In genomic region chr20:5688431-5688972, GRCh38 we compare ENCODE assay signal across 13 cellular contexts.
DNase-seq lines count a peak whose midpoint lies in the region; ATAC-seq and TF ChIP-seq lines count a peak whose summit lies in the region.
"Had no signal": no experiment of that assay in that cellular context is flagged by ENCODE, and none has a peak within 500 bp of the region (broad histone marks: within the 10 kb centered on the region; RNA-seq: fewer than 3 reads in every experiment).

No MANE protein-coding gene starts in this region.

- peak; percentile 54 for ATAC-seq in Right ventricle myocardium superior (ENCODE audit: poor library complexity)
- ATAC-seq in GM19397 (IDR thresholded peaks at IDR 0.05; ENCODE audit: unreplicated experiment) = no peak
- ATAC-seq in stimulated activated naive CD8-positive, alpha-beta T cell treated with anti-CD3 and anti-CD28 coated beads, Interleukin-15, Interleukin-2, amounts not matched to agents 100 U/mL and 50 U/mL, for 24 hours = no peak
- ATAC-seq: left colon had no signal

- H3K4me2 ChIP-seq in BLaER1 = peak overlapping the region; percentile 17

- no peaks in the 10 kb centered on the region for H3K27me3 ChIP-seq in BLaER1
- H3K27me3 ChIP-seq in neutrophil = no peaks in the 10 kb centered on the region
- H3K27me3 ChIP-seq: brain microvascular endothelial cell had no signal

- TF ChIP-seq CTCF in neutrophil (IDR thresholded peaks at IDR 0.05) = no peak

- H3K9me3 ChIP-seq in BLaER1 (no peaks in the 10 kb centered on the region), neutrophil (no peaks in the 10 kb centered on the region)

- DNase-seq in NCI-H82 (lab: John Stamatoyannopoulos, UW) (peak; percentile 56), Right ventricle myocardium superior (peak; percentile 46), globus pallidus (ENCODE audit: low spot score) (no peak)
- DNase-seq in stimulated activated naive CD8-positive, alpha-beta T cell treated with anti-CD3 and anti-CD28 coated beads, Interleukin-15, Interleukin-2, amounts not matched to agents 100 U/mL and 50 U/mL, for 24 hours = no peak
- no peak for DNase-seq in stimulated activated CD4-positive, alpha-beta T cell treated with anti-CD3 and anti-CD28 coated beads, Interleukin-15, amount 100 ng/mL, for 24 hours
- DNase-seq: brain microvascular endothelial cell; left colon; NCI-H446 treated with DMSO at 0.1 percent for 48 hours; stimulated activated CD4-positive, alpha-beta T cell treated with anti-CD3 and anti-CD28 coated beads, Interleukin-1b, Interleukin-23, amount 100 ng/mL, for 48 hours; T1000 had no signal

- H3K9ac ChIP-seq in BLaER1 = no peak overlapping the region

- H4K20me1 ChIP-seq in BLaER1 = no peaks in the 10 kb centered on the region

- H3K27ac ChIP-seq in BLaER1 = 0 out of 2 replicates have a peak overlapping the region, but pooled peaks have one; percentile 8
- H3K27ac ChIP-seq in neutrophil = peak overlapping the region; percentile 82
- H3K27ac ChIP-seq: brain microvascular endothelial cell had no signal

- H3K36me3 ChIP-seq in BLaER1 = no peaks in the 10 kb centered on the region
- no peaks in the 10 kb centered on the region for H3K36me3 ChIP-seq in neutrophil
- H3K36me3 ChIP-seq: brain microvascular endothelial cell had no signal

- peaks cover 30% of the 10 kb centered on the region for H3K4me1 ChIP-seq in BLaER1
- peaks cover 56 to 62% of the 10 kb centered on the region in 2 experiments for H3K4me1 ChIP-seq in neutrophil (ENCODE audit: control insufficient read depth in 1 of 2, insufficient read depth in 1 of 2, low read depth in 1 of 2, low read length in 1 of 2)

- intact Hi-C loops in Right ventricle myocardium superior (cut with DNase I) = no loop called here

- H3K4me3 ChIP-seq in BLaER1 (no peak overlapping the region), neutrophil (ENCODE audit: low read depth in 1 of 2, low read length in 1 of 2) (peak overlapping the region; percentile 9 to 31)

Comparison
In these comparisons a context has a peak if more than half of its experiments do, and no peak if none do; other contexts are left out.
1. DNase-seq: peak in NCI-H82 (single experiment) and Right ventricle myocardium superior (single experiment); none in globus pallidus (single experiment), stimulated activated naive CD8-positive, alpha-beta T cell treated with anti-CD3 and anti-CD28 coated beads, Interleukin-15, Interleukin-2, amounts not matched to agents 100 U/mL and 50 U/mL, for 24 hours (single experiment) and stimulated activated CD4-positive, alpha-beta T cell treated with anti-CD3 and anti-CD28 coated beads, Interleukin-15, amount 100 ng/mL, for 24 hours (single experiment).